4 cellular contexts compared by ENCODE assay signal in the genomic region with DNA sequence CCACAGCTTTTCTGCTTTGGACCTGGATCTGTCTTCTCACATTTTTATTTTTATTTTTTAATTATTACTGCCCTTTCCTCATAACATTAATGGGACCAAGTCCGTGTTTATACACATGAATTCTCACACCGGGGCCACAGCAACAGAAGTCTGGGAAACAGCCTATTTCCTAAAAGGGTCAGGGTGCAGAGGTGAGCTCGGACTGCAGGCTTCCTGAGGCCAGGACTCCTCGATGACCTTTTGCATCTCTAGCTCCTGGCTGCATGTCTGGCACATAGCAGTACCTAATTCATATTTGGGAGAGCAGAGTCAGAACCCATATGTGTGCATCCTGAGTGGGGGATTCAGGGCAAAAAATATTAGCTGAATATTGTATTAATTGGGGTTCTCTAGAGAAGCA.
"Had no signal": no experiment of that assay in that cellular context is flagged by ENCODE, and none has a peak within 500 bp of the region (broad histone marks: within the 10 kb centered on the region; RNA-seq: fewer than 3 reads in every experiment).

No MANE protein-coding gene starts in this region.

- DNase-seq: H9, HCEC 1CT, KBM-7 had no signal

- H3K4me3 ChIP-seq: GM23338 had no signal

- ATAC-seq: GM23338 had no signal
